Comparison of ENCODE assay signal across 1 cellular context in genomic region chr11:112175596-112175947, GRCh38.
TF ChIP-seq lines count a peak whose summit lies in the region.

No MANE protein-coding gene starts in this region.

TF ChIP-seq in A549, 52 proteins besides CTCF, POLR2A, EP300 and RAD21 (continued from another document):
- TF ChIP-seq HOXA7 (CRISPR knock-in tag; IDR thresholded peaks at IDR 0.05) (no peak), CBX8 (IDR thresholded peaks at IDR 0.05) (no peak), BHLHE40 (IDR thresholded peaks at IDR 0.05; ENCODE audit: low read depth, low read length) (no peak), E2F6 (IDR thresholded peaks at IDR 0.05; ENCODE audit: borderline replicate concordance, low read depth) (no peak)
